In the genomic region with DNA sequence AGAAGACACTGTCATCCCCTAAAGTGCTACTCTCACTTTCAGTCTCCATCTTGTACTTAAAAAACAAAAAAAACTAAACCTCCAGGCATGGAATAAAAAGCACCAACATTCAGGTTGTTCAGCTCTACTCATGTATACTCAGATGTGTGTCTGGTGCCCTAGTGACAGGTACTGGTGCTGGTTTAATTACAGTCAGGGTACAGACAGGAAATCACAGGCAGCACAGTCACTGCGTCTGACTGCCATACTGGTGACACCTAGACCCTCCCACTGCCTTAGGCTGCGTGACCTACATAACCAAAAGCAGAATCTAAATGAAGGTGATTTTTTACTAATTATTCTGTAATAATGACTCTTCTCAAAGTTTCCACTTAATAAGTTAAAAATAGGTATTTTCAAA, we compare ENCODE assay signal across 10 cellular contexts. TPM values are rescaled to one million over a fixed set of nuclear protein-coding genes. Genes with fewer than 3 reads are reported as not detected.
A peak's percentile ranks its signal among the peaks of the same experiment; 100 is the strongest.
DNase-seq lines count a peak whose midpoint lies in the region; ATAC-seq and TF ChIP-seq lines count a peak whose summit lies in the region.
"Had no signal": no experiment of that assay in that cellular context is flagged by ENCODE, and none has a peak within 500 bp of the region (broad histone marks: within the 10 kb centered on the region; RNA-seq: fewer than 3 reads in every experiment).

A gene (minus strand): TSS at position 176 of the 400 bp plus-strand sequence. CDS start 127 bp downstream, at position 49.

- H3K36me3 ChIP-seq in Panc1 (ENCODE audit: control insufficient read depth, insufficient read depth, low read length) (no peaks in the 10 kb centered on the region), prostate gland (no peaks in the 10 kb centered on the region)

- H3K27me3 ChIP-seq in Panc1 (ENCODE audit: control insufficient read depth, insufficient read depth, low read length) (no peaks in the 10 kb centered on the region), foreskin keratinocyte (no peaks in the 10 kb centered on the region), prostate gland (replicated peaks; ENCODE audit: insufficient read depth) (no peaks in the 10 kb centered on the region)

- H3K4me3 ChIP-seq in Panc1 (ENCODE audit: low read depth in 2 of 2, low read length in 2 of 2) (peak within 1 kb of the TSS; percentile 22 to 62), prostate gland (no peak within 1 kb of the TSS)

- H3K9me3 ChIP-seq in Panc1 (ENCODE audit: control insufficient read depth, insufficient read depth, low read depth, low read length) (no peaks in the 10 kb centered on the region), prostate gland (no peaks in the 10 kb centered on the region)

- in situ Hi-C loops in Panc1 (cut with HindIII; ENCODE audit: low pct_unique_long_range_greater_than_20kb, low sequenced_read_pairs), result no loop called here

- peak; percentile 94 for ATAC-seq in Panc1
- ATAC-seq in foreskin keratinocyte, result peak; percentile 98
- ATAC-seq in HG02623 (IDR thresholded peaks at IDR 0.05; ENCODE audit: unreplicated experiment), result no peak
- no peak for ATAC-seq in HG02588 (IDR thresholded peaks at IDR 0.05; ENCODE audit: unreplicated experiment)

- CTCF ChIA-PET in Panc1 (lab: Charles Lee), result no interaction called here

- DNase-seq in ELR (ENCODE audit: low read depth) (peak; percentile 40), Panc1 (ENCODE audit: low read depth, low spot score) (peak; percentile 61), foreskin keratinocyte (peak; percentile 47 to 76), prostate gland (ENCODE audit: low spot score) (no peak), NCI-H2171 (lab: John Stamatoyannopoulos, UW) (no peak)
- DNase-seq in activated CD8-positive, alpha-beta memory T cell treated with anti-CD3 and anti-CD28 coated beads for 24 hours, result no peak
- DNase-seq: DMS79 treated with DMSO at 0.1 percent for 48 hours, NCI-H1048 had no signal

- peak within 1 kb of the TSS; percentile 93 for H3K27ac ChIP-seq in Panc1 (ENCODE audit: low read length)
- peak within 1 kb of the TSS; percentile 43 for H3K27ac ChIP-seq in foreskin keratinocyte
- peak within 1 kb of the TSS in 1 of 2 donors; percentile 23 for H3K27ac ChIP-seq in prostate gland

- H3K4me1 ChIP-seq in Panc1 (ENCODE audit: control insufficient read depth, insufficient read depth, low read length) (peaks cover 47% of the 10 kb centered on the region), foreskin keratinocyte (peaks cover 14% of the 10 kb centered on the region), prostate gland (replicated peaks) (peaks cover 4% of the 10 kb centered on the region)

- intact Hi-C loops in Panc1 (cut with micrococcal nuclease; ENCODE audit: unreplicated experiment) (loop anchor here (5.0 to 10.0 kb wide), 2 partner anchors 47 to 75 kb away; no protein-coding TSS in a partner anchor), prostate gland (cut with DNase I) (no loop called here)

- TF ChIP-seq POLR2A in prostate gland (IDR thresholded peaks at IDR 0.05), result no peak

- POLR2A ChIA-PET in Panc1 (lab: Charles Lee), result no interaction called here

- TF ChIP-seq CTCF in Panc1 (IDR thresholded peaks at IDR 0.05) (no peak), foreskin keratinocyte (conservative IDR thresholded peaks at IDR 0.05) (no peak), prostate gland (IDR thresholded peaks at IDR 0.05) (no peak)

- BruUV-seq in Panc1 (replicated peaks; lab: Mats Ljungman, UMichigan), result no TSS peak

- 31% methylated on average over 2 of the region's 2 CpGs for WGBS in prostate gland

RNA-seq across cellular contexts. Expression of the gene that starts here (rescaled TPM):
- total RNA-seq in Panc1 (2021; ENCODE audit: unreplicated experiment) (44.6 TPM), foreskin keratinocyte (8.6 and 11.2 TPM in 2 replicates), prostate gland (10 to 100 TPM; 20.8 to 42.6 TPM)
- polyA plus RNA-seq in Panc1 (2012; ENCODE audit: insufficient read length), result 14.2 TPM
- polyA plus RNA-seq in foreskin keratinocyte, result 1.1 and 1.3 TPM in 2 replicates

Comparison
In these comparisons a context has a peak if more than half of its experiments do, and no peak if none do; other contexts are left out.
1. DNase-seq: peak in ELR (single experiment), Panc1 (single experiment) and foreskin keratinocyte (2 of 2); none in prostate gland (single experiment), NCI-H2171 (single experiment) and activated CD8-positive, alpha-beta memory T cell treated with anti-CD3 and anti-CD28 coated beads for 24 hours (single experiment).
2. ATAC-seq: peak in Panc1 (single experiment) and foreskin keratinocyte (single experiment); none in HG02623 (single experiment) and HG02588 (single experiment).
3. H3K4me3 ChIP-seq: peak in Panc1 (2 of 2); none in prostate gland (0 of 2).